Comparison of ENCODE assay signal across 30 cellular contexts in genomic region chr13:38590230-38590629, GRCh38.
"Had no signal": no experiment of that assay in that cellular context is flagged by ENCODE, and none has a peak within 500 bp of the region (broad histone marks: within the 10 kb centered on the region; RNA-seq: fewer than 3 reads in every experiment).

No MANE protein-coding gene starts in this region.

- H3K9me3 ChIP-seq: ascending aorta had no signal

- H3K4me3 ChIP-seq: ascending aorta, PC-9 had no signal

- H3K36me3 ChIP-seq: ascending aorta, WERI-Rb-1 had no signal

- H3K27ac ChIP-seq: ascending aorta, PC-9, RWPE1, WERI-Rb-1 had no signal

- ATAC-seq: activated CD8-positive, alpha-beta memory T cell treated with anti-CD3 and anti-CD28 coated beads, Interleukin-2, amount 10 ng/mL, durations not matched to agents 7 days and 5 days; activated T-helper 17 cell treated with anti-CD3 and anti-CD28 coated beads, Interleukin-2, amount 50 U/mL, for 72 hours; SK-N-SH treated with all-trans-retinoic acid at 6 μM for 48 hours had no signal

- DNase-seq: activated CD4-positive, alpha-beta memory T cell treated with anti-CD3 and anti-CD28 coated beads, Interleukin-2, amount 10 ng/mL, durations not matched to agents 7 days and 5 days; activated CD4-positive, alpha-beta T cell treated with anti-CD3 and anti-CD28 coated beads for 1 hour; activated CD4-positive, alpha-beta T cell treated with anti-CD3 and anti-CD28 coated beads for 48 hours; activated CD4-positive, CD25-positive, alpha-beta regulatory T cell; activated CD8-positive, alpha-beta memory T cell treated with anti-CD3 and anti-CD28 coated beads for 24 hours; activated CD8-positive, alpha-beta memory T cell treated with anti-CD3 and anti-CD28 coated beads, Interleukin-2, amount 10 ng/mL, durations not matched to agents 7 days and 5 days; activated CD8-positive, alpha-beta memory T cell treated with anti-CD3 and anti-CD28 coated beads, Interleukin-2, amount 50 U/mL, for 48 hours; activated effector memory CD4-positive, alpha-beta T cell treated with anti-CD3 and anti-CD28 coated beads, Interleukin-2, amount 50 U/mL, for 16 hours; activated naive CD4-positive, alpha-beta T cell; activated naive CD4-positive, alpha-beta T cell treated with anti-CD3 and anti-CD28 coated beads, Interleukin-2, amount 50 U/mL, for 16 hours; activated naive CD8-positive, alpha-beta T cell treated with anti-CD3 and anti-CD28 coated beads for 36 hours; activated T-cell treated with anti-CD3 and anti-CD28 coated beads, Interleukin-2, amount 50 U/mL, for 48 hours; amygdala; Karpas-422; KBM-7; NCI-H1417 treated with DMSO at 0.1 percent for 48 hours; NCI-H226; NCI-H510A; NCI-H526; PC-9; SIG-M5; SW 1271; T-helper 1 cell; T-helper 2 cell; T-helper 9 cell; WERI-Rb-1 had no signal

- H3K4me1 ChIP-seq: ascending aorta had no signal

- H3K27me3 ChIP-seq: ascending aorta had no signal
